ENCODE assay signal across 29 cellular contexts in genomic region chr4:56430203-56430602, GRCh38.
"Had no signal": no experiment of that assay in that cellular context is flagged by ENCODE, and none has a peak within 500 bp of the region (broad histone marks: within the 10 kb centered on the region; RNA-seq: fewer than 3 reads in every experiment).

No MANE protein-coding gene starts in this region.

- H3K27ac ChIP-seq: ascending aorta, breast epithelium, cardiac muscle cell, colonic mucosa, epithelial cell of prostate, esophagus squamous epithelium, gastroesophageal sphincter had no signal

- DNase-seq: activated CD4-positive, alpha-beta memory T cell treated with anti-CD3 and anti-CD28 coated beads, Interleukin-2, amount 10 ng/mL, durations not matched to agents 7 days and 5 days; activated CD4-positive, alpha-beta T cell treated with anti-CD3 and anti-CD28 coated beads for 1 hour; activated CD4-positive, alpha-beta T cell treated with anti-CD3 and anti-CD28 coated beads for 4 hours; activated CD4-positive, alpha-beta T cell treated with anti-CD3 and anti-CD28 coated beads, Interleukin-2, amount 10 ng/mL, durations not matched to agents 7 days and 5 days; activated CD4-positive, alpha-beta T cell treated with anti-CD3 and anti-CD28 coated beads, Interleukin-2, amount 50 U/mL, for 4 hours; activated CD4-positive, CD25-positive, alpha-beta regulatory T cell; activated CD8-positive, alpha-beta memory T cell treated with anti-CD3 and anti-CD28 coated beads, Interleukin-2, amount 50 U/mL, for 48 hours; activated gamma-delta T cell; activated naive CD4-positive, alpha-beta T cell; activated naive CD4-positive, alpha-beta T cell treated with anti-CD3 and anti-CD28 coated beads, Interleukin-2, amount 10 ng/mL, durations not matched to agents 7 days and 5 days; activated naive CD8-positive, alpha-beta T cell treated with anti-CD3 and anti-CD28 coated beads, Interleukin-2, amount 10 ng/mL, durations not matched to agents 7 days and 5 days; activated T-cell treated with anti-CD3 and anti-CD28 coated beads for 4 hours; activated T-cell treated with anti-CD3 and anti-CD28 coated beads, Interleukin-2, amount 50 U/mL, for 24 hours; activated T-cell treated with anti-CD3 and anti-CD28 coated beads, Interleukin-2, amount 50 U/mL, for 72 hours; central memory CD4-positive, alpha-beta T cell; cerebellar nuclear complex; colonic mucosa; effector CD8-positive, alpha-beta T cell; esophagus squamous epithelium; foreskin melanocyte; head of caudate nucleus had no signal

- H3K36me3 ChIP-seq: ascending aorta, breast epithelium, cardiac muscle cell, colonic mucosa, esophagus squamous epithelium, gastroesophageal sphincter had no signal

- H3K27me3 ChIP-seq: ascending aorta, breast epithelium, cardiac muscle cell, colonic mucosa, esophagus squamous epithelium, gastroesophageal sphincter had no signal

- H3K9me3 ChIP-seq: ascending aorta, breast epithelium, colonic mucosa, esophagus squamous epithelium, gastroesophageal sphincter had no signal

- ATAC-seq: activated naive CD4-positive, alpha-beta T cell treated with anti-CD3 and anti-CD28 coated beads, Interleukin-2, amount 50 U/mL, for 72 hours; activated T-cell treated with anti-CD3 and anti-CD28 coated beads, Interleukin-2, amount 50 U/mL, for 72 hours; gastroesophageal sphincter had no signal

- H3K4me3 ChIP-seq: ascending aorta, breast epithelium, cardiac muscle cell, colonic mucosa, esophagus squamous epithelium, gastroesophageal sphincter had no signal

- FAIRE-seq: endometrium, endothelial cell of umbilical vein had no signal

- H3K4me1 ChIP-seq: breast epithelium, colonic mucosa had no signal
